ENCODE assay signal across 8 cellular contexts in genomic region chr7:76944567-76944966, GRCh38.
A peak's percentile ranks its signal among the peaks of the same experiment; 100 is the strongest.
DNase-seq lines count a peak whose midpoint lies in the region; ATAC-seq and TF ChIP-seq lines count a peak whose summit lies in the region.
"Not testable (repeated sequence)": the region's sequence is repeated elsewhere in the genome, so short reads cannot be mapped to it uniquely, and the experiment has no call there.

No MANE protein-coding gene starts in this region.

- H3K4me3 Mint-ChIP-seq in activated naive CD4-positive, alpha-beta T cell treated with anti-CD3 and anti-CD28 coated beads, Interleukin-2, amount 50 U/mL, for 24 hours, result not testable (repeated sequence)

- ATAC-seq in GM18499 (IDR thresholded peaks at IDR 0.05; ENCODE audit: insufficient read depth, unreplicated experiment) (peak; percentile 77), GM19025 (IDR thresholded peaks at IDR 0.05; ENCODE audit: low read depth, unreplicated experiment) (peak; percentile 65), GM21526 (IDR thresholded peaks at IDR 0.05; ENCODE audit: low FRiP score, unreplicated experiment) (peak; percentile 46), HG02763 (IDR thresholded peaks at IDR 0.05; ENCODE audit: unreplicated experiment) (peak; percentile 68), HG03108 (IDR thresholded peaks at IDR 0.05; ENCODE audit: unreplicated experiment) (peak; percentile 57), HG03565 (IDR thresholded peaks at IDR 0.05; ENCODE audit: unreplicated experiment) (peak; percentile 54)

- not testable (repeated sequence) for TF ChIP-seq CTCF in prostate gland (IDR thresholded peaks at IDR 0.05)

- H3K4me1 ChIP-seq in prostate gland (replicated peaks), result not testable (repeated sequence)

- H3K9me3 ChIP-seq in prostate gland, result not testable (repeated sequence)

- not testable (repeated sequence) for H3K36me3 Mint-ChIP-seq in activated naive CD4-positive, alpha-beta T cell treated with anti-CD3 and anti-CD28 coated beads, Interleukin-2, amount 50 U/mL, for 24 hours

- H3K4me3 ChIP-seq in prostate gland, result not testable (repeated sequence)

- not testable (repeated sequence) for H3K9me3 Mint-ChIP-seq in activated naive CD4-positive, alpha-beta T cell treated with anti-CD3 and anti-CD28 coated beads, Interleukin-2, amount 50 U/mL, for 24 hours

- H3K36me3 ChIP-seq in prostate gland, result not testable (repeated sequence)

- not testable (repeated sequence) for H3K27me3 Mint-ChIP-seq in activated naive CD4-positive, alpha-beta T cell treated with anti-CD3 and anti-CD28 coated beads, Interleukin-2, amount 50 U/mL, for 24 hours

- not testable (repeated sequence) for TF ChIP-seq POLR2A in prostate gland (IDR thresholded peaks at IDR 0.05)

- H3K27ac ChIP-seq in prostate gland, result not testable (repeated sequence)

- H3K4me1 Mint-ChIP-seq in activated naive CD4-positive, alpha-beta T cell treated with anti-CD3 and anti-CD28 coated beads, Interleukin-2, amount 50 U/mL, for 24 hours, result not testable (repeated sequence)

- peak overlapping the region; percentile 27 for H3K27ac Mint-ChIP-seq in activated naive CD4-positive, alpha-beta T cell treated with anti-CD3 and anti-CD28 coated beads, Interleukin-2, amount 50 U/mL, for 24 hours

- intact Hi-C loops in prostate gland (cut with DNase I), result not testable (repeated sequence)

- H3K27me3 ChIP-seq in prostate gland (replicated peaks; ENCODE audit: insufficient read depth), result not testable (repeated sequence)

- DNase-seq in prostate gland (ENCODE audit: low spot score), result peak; percentile 11

- 20% methylated on average over 1 of the region's 1 CpG for WGBS in prostate gland
